In the genomic region with DNA sequence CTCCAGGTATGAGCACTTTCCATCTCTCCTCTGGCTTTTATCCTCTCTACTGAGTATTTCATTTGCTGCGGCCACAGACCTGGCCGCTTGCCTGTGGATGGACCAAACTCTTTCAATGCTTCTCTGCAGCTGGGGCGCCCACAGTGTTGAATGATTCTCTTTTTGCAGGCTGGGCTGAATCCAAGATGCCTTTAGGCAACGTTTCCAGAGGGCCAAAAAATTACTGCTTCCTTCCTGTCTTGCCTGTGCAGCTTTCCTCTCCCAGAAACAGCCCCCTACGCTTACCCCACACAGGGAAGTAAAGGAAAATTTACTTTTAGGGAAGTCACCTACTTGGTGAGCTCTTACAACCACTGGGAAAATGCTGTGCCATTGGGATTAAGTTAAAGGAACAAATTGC, we compare ENCODE assay signal across 19 cellular contexts. TPM values are rescaled to one million over a fixed set of nuclear protein-coding genes. Genes with fewer than 3 reads are reported as not detected.
A peak's percentile ranks its signal among the peaks of the same experiment; 100 is the strongest.
DNase-seq lines count a peak whose midpoint lies in the region; ATAC-seq and TF ChIP-seq lines count a peak whose summit lies in the region.
"Had no signal": no experiment of that assay in that cellular context is flagged by ENCODE, and none has a peak within 500 bp of the region (broad histone marks: within the 10 kb centered on the region; RNA-seq: fewer than 3 reads in every experiment).

No MANE protein-coding gene starts in this region.

- H3K36me3 Mint-ChIP-seq in T-cell: no peaks in the 10 kb centered on the region
- H3K36me3 Mint-ChIP-seq: natural killer cell treated with Interleukin-12 subunit alpha and Interleukin-12 subunit beta and Interleukin-15 and Interleukin-18, amount 100 ng/mL, for 72 hours had no signal

- H3K27ac ChIP-seq in VCaP: peak overlapping the region; percentile 37; the same call in 1 of the 2 replicates
- H3K27ac ChIP-seq: GM23248 had no signal

- intact Hi-C loops in left cardiac atrium (cut with DNase I): no loop called here
- intact Hi-C loops in posterior cingulate gyrus (cut with DNase I): no loop called here

- H3K4me3 Mint-ChIP-seq in T-cell: no peak overlapping the region
- H3K4me3 Mint-ChIP-seq: natural killer cell treated with Interleukin-12 subunit alpha and Interleukin-12 subunit beta and Interleukin-15 and Interleukin-18, amount 100 ng/mL, for 72 hours had no signal

- no peaks in the 10 kb centered on the region for H3K4me1 Mint-ChIP-seq in T-cell

- POLR2A ChIA-PET in T-cell (lab: Charles Lee): no interaction called here

- no peak for TF ChIP-seq CTCF in VCaP (conservative IDR thresholded peaks at IDR 0.05)

- H3K9me3 Mint-ChIP-seq in T-cell: peaks cover 0 to 4% (median 2%) of the 10 kb centered on the region in 3 donors
- H3K9me3 Mint-ChIP-seq: natural killer cell treated with Interleukin-12 subunit alpha and Interleukin-12 subunit beta and Interleukin-15 and Interleukin-18, amount 100 ng/mL, for 72 hours had no signal

- DNase-seq in COLO829 (ENCODE audit: low spot score) (peak; percentile 12), left cardiac atrium (no peak), posterior cingulate gyrus (peak; percentile 46 to 93 (median 69)), T-cell (no peak)
- DNase-seq in stimulated activated naive CD4-positive, alpha-beta T cell treated with Interleukin-2 at 50 U/mL for 16 hours (lab: John Stamatoyannopoulos, UW): no peak
- DNase-seq: activated CD4-positive, alpha-beta T cell treated with anti-CD3 and anti-CD28 coated beads, Interleukin-2, amount 50 U/mL, for 1 hour; activated gamma-delta T cell; GM23248; kidney; mesendoderm; NCI-H1105; NCI-H510A; RPMI8226; stimulated activated CD4-positive, alpha-beta T cell treated with anti-CD3 and anti-CD28 coated beads, Interleukin-12 subunit alpha, Interleukin-12 subunit beta, amount 100 ng/mL, for 4 hours; stimulated activated CD8-positive, alpha-beta memory T cell treated with anti-CD3 and anti-CD28 coated beads, Interleukin-4, amount 100 ng/mL, for 48 hours had no signal

- peak; percentile 12 to 30 for ATAC-seq in left cardiac atrium
- no peak for ATAC-seq in T-cell (replicated peaks in 1 of 4)
- ATAC-seq in GM18870 (IDR thresholded peaks at IDR 0.05; ENCODE audit: unreplicated experiment): no peak
- no peak for ATAC-seq in GM19467 (IDR thresholded peaks at IDR 0.05; ENCODE audit: unreplicated experiment)
- ATAC-seq: natural killer cell treated with Interleukin-12 subunit alpha and Interleukin-12 subunit beta and Interleukin-15 and Interleukin-18, amount 100 ng/mL, for 72 hours had no signal

- H3K27ac Mint-ChIP-seq in T-cell: peak overlapping the region in 1 of 2 donors; percentile 33
- H3K27ac Mint-ChIP-seq: natural killer cell treated with Interleukin-12 subunit alpha and Interleukin-12 subunit beta and Interleukin-15 and Interleukin-18, amount 100 ng/mL, for 72 hours had no signal

- peaks cover 11 to 29% of the 10 kb centered on the region in 2 donors for H3K27me3 Mint-ChIP-seq in T-cell

- CTCF ChIA-PET in T-cell (lab: Charles Lee): no interaction called here

RNA-seq across cellular contexts. Expression of gene JDP2, which starts 55.6 kb away (rescaled TPM):
- total RNA-seq in left cardiac atrium: 10 to 100 TPM; 30.5 to 32.7 TPM
- under 1 TPM; 0.45 to 0.93 (median 0.76) TPM for total RNA-seq in T-cell

Comparison
In these comparisons a context has a peak if more than half of its experiments do, and no peak if none do; other contexts are left out.
1. DNase-seq: peak in COLO829 (single experiment) and posterior cingulate gyrus (10 of 10); none in left cardiac atrium (single experiment), T-cell (0 of 34) and stimulated activated naive CD4-positive, alpha-beta T cell treated with Interleukin-2 at 50 U/mL for 16 hours (single experiment).
2. ATAC-seq: peak in left cardiac atrium (2 of 2); none in T-cell (0 of 4), GM18870 (single experiment) and GM19467 (single experiment).
3. RNA of gene JDP2, which starts 55.6 kb away (total RNA-seq): 30.5 to 32.7 TPM in left cardiac atrium; 0.45 to 0.93 TPM in T-cell; every median in the first group is over 10 times any median in the second.